12 cellular contexts compared by ENCODE assay signal in the genomic region with DNA sequence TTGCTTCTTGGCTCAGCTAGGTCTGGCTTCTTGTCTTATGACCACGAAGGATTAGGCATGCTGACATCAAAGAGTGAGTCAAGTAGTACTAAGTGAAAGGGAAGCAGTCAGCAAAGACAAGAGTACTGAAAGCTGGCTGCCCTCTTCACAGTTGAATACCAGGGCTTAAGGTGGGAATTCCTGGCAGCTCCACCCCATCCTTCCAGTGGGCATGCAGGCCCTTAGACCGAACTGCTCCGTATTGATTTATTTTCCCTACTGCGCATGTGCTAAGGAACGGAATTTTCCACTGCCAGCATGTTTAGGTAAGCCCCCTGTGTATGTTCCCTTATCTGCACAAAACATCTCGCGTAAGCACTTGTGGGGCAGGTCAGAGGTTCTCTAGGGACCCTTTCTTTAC.
DNase-seq lines count a peak whose midpoint lies in the region; ATAC-seq, FAIRE-seq and TF ChIP-seq lines count a peak whose summit lies in the region.
"Had no signal": no experiment of that assay in that cellular context is flagged by ENCODE, and none has a peak within 500 bp of the region (broad histone marks: within the 10 kb centered on the region; RNA-seq: fewer than 3 reads in every experiment).

No MANE protein-coding gene starts in this region.

- H3K36me3 ChIP-seq in OCI-LY1 (ENCODE audit: insufficient read depth, low read length) (no peaks in the 10 kb centered on the region), kidney (ENCODE audit: control insufficient read depth in 1 of 2, insufficient read depth in 2 of 2, low read length in 2 of 2) (no peaks in the 10 kb centered on the region), esophagus muscularis mucosa (no peaks in the 10 kb centered on the region)
- H3K36me3 ChIP-seq: lower lobe of right lung had no signal

- peaks cover 5% of the 10 kb centered on the region for H3K4me1 ChIP-seq in OCI-LY1 (ENCODE audit: insufficient read depth, low read length, severe bottlenecking)
- H3K4me1 ChIP-seq in kidney (ENCODE audit: control insufficient read depth in 1 of 2, insufficient read depth in 1 of 2, low read depth in 1 of 2, low read length in 2 of 2): no peaks in the 10 kb centered on the region
- H3K4me1 ChIP-seq in esophagus muscularis mucosa: no peaks in the 10 kb centered on the region
- H3K4me1 ChIP-seq: lower lobe of right lung had no signal

- H3K27ac ChIP-seq in OCI-LY1 (ENCODE audit: low read depth, low read length, poor library complexity, severe bottlenecking) (no peak overlapping the region), kidney (ENCODE audit: low read depth in 2 of 2, low read length in 2 of 2) (no peak overlapping the region), esophagus muscularis mucosa (replicated peaks in 1 of 4) (no peak overlapping the region)
- H3K27ac ChIP-seq: lower lobe of right lung had no signal

- no peaks in the 10 kb centered on the region for H3K79me2 ChIP-seq in OCI-LY1 (ENCODE audit: insufficient read depth, low read length)

- no peak overlapping the region for H3K9ac ChIP-seq in OCI-LY1 (ENCODE audit: low read length)
- H3K9ac ChIP-seq in kidney (ENCODE audit: low read length in 2 of 2): no peak overlapping the region

- H3K9me3 Mint-ChIP-seq in T-helper 2 cell treated with Interferon-gamma antibody and Interleukin-4, amounts not matched to agents 5 μg/mL and 100 μg/mL, for 36 hours: peaks cover 35% of the 10 kb centered on the region

- no peak overlapping the region for H3K4me3 Mint-ChIP-seq in T-helper 2 cell treated with Interferon-gamma antibody and Interleukin-4, amounts not matched to agents 5 μg/mL and 100 μg/mL, for 36 hours
- H3K4me3 Mint-ChIP-seq: activated T-cell treated with anti-CD3 and anti-CD28 coated beads, Interleukin-2, amount 50 U/mL, for 4 hours; T-helper 1 cell treated with Interleukin-12 subunit alpha and Interleukin-12 subunit beta and Interleukin-4 antibody, amounts not matched to agents 30 μg/mL and 1 μg/mL, for 36 hours had no signal

- ATAC-seq in omental fat pad (ENCODE audit: low FRiP score) (peak; percentile 48), GM21723 (IDR thresholded peaks at IDR 0.05; ENCODE audit: unreplicated experiment) (no peak)
- ATAC-seq: activated T-cell treated with anti-CD3 and anti-CD28 coated beads, Interleukin-2, amount 50 U/mL, for 4 hours had no signal

- intact Hi-C loops in kidney (cut with DNase I) (no loop called here), esophagus muscularis mucosa (cut with DNase I) (no loop called here)

- H3K4me3 ChIP-seq in OCI-LY1 (ENCODE audit: low read depth, low read length, poor library complexity, severe bottlenecking): no peak overlapping the region
- H3K4me3 ChIP-seq in kidney (ENCODE audit: low read length in 2 of 2): no peak overlapping the region
- no peak overlapping the region for H3K4me3 ChIP-seq in esophagus muscularis mucosa
- H3K4me3 ChIP-seq: lower lobe of right lung had no signal

- no peak overlapping the region for H2AFZ ChIP-seq in OCI-LY1 (ENCODE audit: low read length)

- FAIRE-seq in kidney (lab: Jason Lieb, UNC): no peak

- H3K27ac Mint-ChIP-seq in T-helper 2 cell treated with Interferon-gamma antibody and Interleukin-4, amounts not matched to agents 5 μg/mL and 100 μg/mL, for 36 hours: no peak overlapping the region
- H3K27ac Mint-ChIP-seq: T-helper 1 cell treated with Interleukin-12 subunit alpha and Interleukin-12 subunit beta and Interleukin-4 antibody, amounts not matched to agents 30 μg/mL and 1 μg/mL, for 36 hours had no signal

- H3K9me2 ChIP-seq in OCI-LY1 (ENCODE audit: low read depth, low read length): no peaks in the 10 kb centered on the region

- H3K27me3 ChIP-seq in OCI-LY1 (ENCODE audit: insufficient read depth, low read length): no peaks in the 10 kb centered on the region
- H3K27me3 ChIP-seq in esophagus muscularis mucosa: no peaks in the 10 kb centered on the region

- no peaks in the 10 kb centered on the region for H4K20me1 ChIP-seq in OCI-LY1 (ENCODE audit: insufficient read depth, low read length)

- DNase-seq in GM04504 (ENCODE audit: low read depth) (peak; percentile 37), fibroblast of gingiva (ENCODE audit: low read depth) (peak; percentile 1), omental fat pad (ENCODE audit: low spot score) (no peak), kidney (no peak), esophagus muscularis mucosa (ENCODE audit: extremely low spot score) (no peak)
- no peak for DNase-seq in T-helper 2 cell treated with Interferon-gamma antibody and Interleukin-4, amounts not matched to agents 5 μg/mL and 100 μg/mL, for 36 hours (ENCODE audit: low spot score)
- DNase-seq: activated T-cell treated with anti-CD3 and anti-CD28 coated beads, Interleukin-2, amount 50 U/mL, for 4 hours; lower lobe of right lung; NCI-H526 treated with DMSO at 0.1 percent for 48 hours had no signal

- no peaks in the 10 kb centered on the region for H3K4me1 Mint-ChIP-seq in T-helper 2 cell treated with Interferon-gamma antibody and Interleukin-4, amounts not matched to agents 5 μg/mL and 100 μg/mL, for 36 hours (ENCODE audit: low read depth)

- H3F3A ChIP-seq in OCI-LY1 (ENCODE audit: insufficient read depth, low read length): no peaks in the 10 kb centered on the region

- H3K36me3 Mint-ChIP-seq in T-helper 2 cell treated with Interferon-gamma antibody and Interleukin-4, amounts not matched to agents 5 μg/mL and 100 μg/mL, for 36 hours (ENCODE audit: low read depth): no peaks in the 10 kb centered on the region

- TF ChIP-seq CTCF in OCI-LY1 (IDR thresholded peaks at IDR 0.05; ENCODE audit: low read length): no peak
- TF ChIP-seq CTCF in omental fat pad (IDR thresholded peaks at IDR 0.05): no peak
- TF ChIP-seq CTCF in kidney (IDR thresholded peaks at IDR 0.05; ENCODE audit: borderline replicate concordance, extremely low read depth, insufficient read depth): no peak
- no peak for TF ChIP-seq CTCF in esophagus muscularis mucosa (IDR thresholded peaks at IDR 0.05)

- WGBS in esophagus muscularis mucosa: 56% methylated on average over 7 of the region's 7 CpGs

- no peaks in the 10 kb centered on the region for H3K27me3 Mint-ChIP-seq in T-helper 2 cell treated with Interferon-gamma antibody and Interleukin-4, amounts not matched to agents 5 μg/mL and 100 μg/mL, for 36 hours (ENCODE audit: low read depth)

- TF ChIP-seq POLR2A in esophagus muscularis mucosa (IDR thresholded peaks at IDR 0.05; ENCODE audit: low read depth): no peak

- H3K9me3 ChIP-seq in OCI-LY1 (ENCODE audit: low read length) (no peaks in the 10 kb centered on the region), kidney (ENCODE audit: control insufficient read depth in 1 of 2, low read length in 2 of 2) (no peaks in the 10 kb centered on the region), esophagus muscularis mucosa (no peaks in the 10 kb centered on the region)
- H3K9me3 ChIP-seq: lower lobe of right lung had no signal

- no peak for TF ChIP-seq EP300 in esophagus muscularis mucosa (IDR thresholded peaks at IDR 0.05)

- peak overlapping the region; percentile 10; the same call in 1 of the 2 replicates for H3K4me2 ChIP-seq in OCI-LY1 (ENCODE audit: low read length)

Comparison
In these comparisons a context has a peak if more than half of its experiments do, and no peak if none do; other contexts are left out.
1. DNase-seq: peak in GM04504 (single experiment) and fibroblast of gingiva (single experiment); none in omental fat pad (single experiment), kidney (single experiment), esophagus muscularis mucosa (single experiment) and T-helper 2 cell treated with Interferon-gamma antibody and Interleukin-4, amounts not matched to agents 5 μg/mL and 100 μg/mL, for 36 hours (single experiment).